Comparison of ENCODE assay signal across 15 cellular contexts in the genomic region with DNA sequence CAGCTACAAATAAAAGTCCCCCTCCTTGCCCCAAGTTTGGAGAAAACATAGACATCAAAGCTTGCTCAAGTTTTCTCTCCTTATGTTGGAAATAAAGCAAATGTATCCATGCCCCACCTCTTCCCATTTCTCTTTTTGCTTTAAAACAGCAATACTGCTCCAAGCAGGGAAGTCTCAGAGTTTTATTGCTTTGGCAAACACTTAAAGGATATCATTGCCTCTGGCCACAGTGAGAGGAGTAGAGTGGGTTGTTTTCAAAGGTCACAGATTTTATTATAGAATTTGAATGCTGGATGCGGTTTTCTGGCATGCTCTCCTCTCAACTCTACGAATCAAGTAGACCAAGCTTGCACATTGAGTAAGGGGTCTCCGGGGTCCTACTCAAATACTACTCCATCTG.
"Had no signal": no experiment of that assay in that cellular context is flagged by ENCODE, and none has a peak within 500 bp of the region (broad histone marks: within the 10 kb centered on the region; RNA-seq: fewer than 3 reads in every experiment).

No MANE protein-coding gene starts in this region.

- H3K36me3 ChIP-seq: brain microvascular endothelial cell, thyroid gland had no signal

- H3K4me3 ChIP-seq: thyroid gland had no signal

- H3K9me3 ChIP-seq: thyroid gland had no signal

- H3K27ac ChIP-seq: brain microvascular endothelial cell, thyroid gland had no signal

- H3K27me3 ChIP-seq: brain microvascular endothelial cell, thyroid gland had no signal

- DNase-seq: activated CD4-positive, alpha-beta memory T cell treated with anti-CD3 and anti-CD28 coated beads, Interleukin-2, amount 10 ng/mL, durations not matched to agents 7 days and 5 days; activated CD4-positive, alpha-beta T cell treated with anti-CD3 and anti-CD28 coated beads for 48 hours; activated effector memory CD4-positive, alpha-beta T cell treated with anti-CD3 and anti-CD28 coated beads, Interleukin-2, amount 50 U/mL, for 16 hours; activated naive CD4-positive, alpha-beta T cell treated with anti-CD3 and anti-CD28 coated beads, Interleukin-2, amount 10 ng/mL, durations not matched to agents 7 days and 5 days; activated T-cell treated with anti-CD3 and anti-CD28 coated beads for 4 hours; anterior cingulate cortex; brain microvascular endothelial cell; caudate nucleus; foreskin fibroblast; hypothalamus; midbrain; stimulated activated CD4-positive, alpha-beta T cell treated with anti-CD3 and anti-CD28 coated beads, Interleukin-4, amount 100 ng/mL, for 4 hours; substantia nigra; T1000; thyroid gland had no signal
